9 cellular contexts compared by ENCODE assay signal in genomic region chr16:369275-369865, GRCh38. TPM values are rescaled to one million over a fixed set of nuclear protein-coding genes. Genes with fewer than 3 reads are reported as not detected.
DNase-seq lines count a peak whose midpoint lies in the region; ATAC-seq, FAIRE-seq and TF ChIP-seq lines count a peak whose summit lies in the region.
"Had no signal": no experiment of that assay in that cellular context is flagged by ENCODE, and none has a peak within 500 bp of the region (broad histone marks: within the 10 kb centered on the region; RNA-seq: fewer than 3 reads in every experiment).

No MANE protein-coding gene starts in this region.

- no peak for TF ChIP-seq EP300 in suprapubic skin (IDR thresholded peaks at IDR 0.05)

- ATAC-seq in Right ventricle myocardium superior (ENCODE audit: poor library complexity): no peak
- ATAC-seq in left ventricle myocardium superior: no peak
- ATAC-seq in activated CD8-positive, alpha-beta T cell treated with anti-CD3 and anti-CD28 coated beads, Interleukin-2, amount 10 ng/mL, durations not matched to agents 7 days and 5 days: no peak
- no peak for ATAC-seq in HG02642 (IDR thresholded peaks at IDR 0.05; ENCODE audit: poor library complexity, unreplicated experiment)

- WGBS in iPS DF 6.9 (ENCODE audit: insufficient coverage, insufficient read length): no CpG with 5 or more reads among the region's 20 CpGs
- WGBS in suprapubic skin: 73% methylated on average over 19 of the region's 20 CpGs

- H3K27me3 ChIP-seq in iPS DF 6.9 (ENCODE audit: control insufficient read depth, insufficient read depth, low read length) (no peaks in the 10 kb centered on the region), suprapubic skin (no peaks in the 10 kb centered on the region), SJCRH30 (no peaks in the 10 kb centered on the region)

- H3K9me3 ChIP-seq in iPS DF 6.9 (ENCODE audit: control insufficient read depth, insufficient read depth, low read length) (no peaks in the 10 kb centered on the region), suprapubic skin (no peaks in the 10 kb centered on the region), SJCRH30 (replicated peaks) (no peaks in the 10 kb centered on the region)

- POLR2A ChIA-PET in activated CD8-positive, alpha-beta T cell treated with anti-CD3 and anti-CD28 coated beads, Interleukin-2, amount 10 ng/mL, durations not matched to agents 7 days and 5 days (lab: Charles Lee): no interaction called here

- no peak for TF ChIP-seq CTCF in suprapubic skin (IDR thresholded peaks at IDR 0.05)

- intact Hi-C loops in Right ventricle myocardium superior (cut with DNase I): no loop called here
- intact Hi-C loops in left ventricle myocardium superior (cut with micrococcal nuclease): no loop called here

- H3K36me3 Mint-ChIP-seq in activated CD8-positive, alpha-beta T cell treated with anti-CD3 and anti-CD28 coated beads, Interleukin-2, amount 10 ng/mL, durations not matched to agents 7 days and 5 days (ENCODE audit: low read depth): peaks cover 28% of the 10 kb centered on the region

- H3K36me3 ChIP-seq in iPS DF 6.9 (ENCODE audit: control insufficient read depth, insufficient read depth, low read length) (peaks cover 40% of the 10 kb centered on the region), suprapubic skin (peaks cover 50% of the 10 kb centered on the region), SJCRH30 (0 out of 2 replicates have a peak, but pooled peaks cover 5% of the 10 kb centered on the region)

- peaks cover 23% of the 10 kb centered on the region for H3K4me1 Mint-ChIP-seq in activated CD8-positive, alpha-beta T cell treated with anti-CD3 and anti-CD28 coated beads, Interleukin-2, amount 10 ng/mL, durations not matched to agents 7 days and 5 days (ENCODE audit: low read depth)

- no peak for FAIRE-seq in H54 (lab: Jason Lieb, UNC)

- H3K27ac ChIP-seq in iPS DF 6.9 (ENCODE audit: low read length) (no peak overlapping the region), suprapubic skin (no peak overlapping the region), SJCRH30 (no peak overlapping the region)

- no peak for TF ChIP-seq POLR2A in suprapubic skin (IDR thresholded peaks at IDR 0.05)
- no peak for TF ChIP-seq POLR2A in H54 (IDR thresholded peaks at IDR 0.05; ENCODE audit: low read depth, low read length)

- peak overlapping the region; percentile 69 for H3K4me3 Mint-ChIP-seq in activated CD8-positive, alpha-beta T cell treated with anti-CD3 and anti-CD28 coated beads, Interleukin-2, amount 10 ng/mL, durations not matched to agents 7 days and 5 days

- peak overlapping the region; percentile 78 for H3K27ac Mint-ChIP-seq in activated CD8-positive, alpha-beta T cell treated with anti-CD3 and anti-CD28 coated beads, Interleukin-2, amount 10 ng/mL, durations not matched to agents 7 days and 5 days

- CTCF ChIA-PET in activated CD8-positive, alpha-beta T cell treated with anti-CD3 and anti-CD28 coated beads, Interleukin-2, amount 10 ng/mL, durations not matched to agents 7 days and 5 days (lab: Charles Lee): interaction anchor here (1.0 kb wide), 1 partner anchor 19 kb away, joined by 3 read pairs; no protein-coding TSS in a partner anchor

- no peaks in the 10 kb centered on the region; the same call in 1 of the 2 replicates for H3K4me1 ChIP-seq in iPS DF 6.9 (ENCODE audit: control insufficient read depth, insufficient read depth, low read length)
- H3K4me1 ChIP-seq in suprapubic skin: peaks cover 20% of the 10 kb centered on the region
- peaks cover 10% of the 10 kb centered on the region for H3K4me1 ChIP-seq in SJCRH30

- no peaks in the 10 kb centered on the region for H3K9me3 Mint-ChIP-seq in activated CD8-positive, alpha-beta T cell treated with anti-CD3 and anti-CD28 coated beads, Interleukin-2, amount 10 ng/mL, durations not matched to agents 7 days and 5 days (ENCODE audit: insufficient read depth)

- H3K27me3 Mint-ChIP-seq in activated CD8-positive, alpha-beta T cell treated with anti-CD3 and anti-CD28 coated beads, Interleukin-2, amount 10 ng/mL, durations not matched to agents 7 days and 5 days (ENCODE audit: low read depth): no peaks in the 10 kb centered on the region

- DNase-seq in Right ventricle myocardium superior (peak; percentile 38), left ventricle myocardium superior (no peak), iPS DF 6.9 (ENCODE audit: low read depth, low spot score) (no peak), suprapubic skin (ENCODE audit: low spot score in 2 of 2) (peak in 1 of 2 donors; percentile 60), H54 (ENCODE audit: insufficient read length, low spot score) (no peak), SJCRH30 (no peak)
- no peak for DNase-seq in activated CD8-positive, alpha-beta T cell treated with anti-CD3 and anti-CD28 coated beads, Interleukin-2, amount 10 ng/mL, durations not matched to agents 7 days and 5 days
- DNase-seq: central memory CD4-positive, alpha-beta T cell had no signal

- H3K4me3 ChIP-seq in iPS DF 6.9 (ENCODE audit: low read length) (peak overlapping the region; percentile 34; the same call in 1 of the 2 replicates), suprapubic skin (peak overlapping the region; percentile 58), SJCRH30 (no peak overlapping the region)

RNA-seq across cellular contexts. Expression of gene MRPL28, which starts 1.0 kb away (rescaled TPM):
- total RNA-seq in Right ventricle myocardium superior: 79.6 TPM
- 77.2 TPM for total RNA-seq in left ventricle myocardium superior
- 10 to 100 TPM; 95.3 to 95.8 TPM for total RNA-seq in activated CD8-positive, alpha-beta T cell treated with anti-CD3 and anti-CD28 coated beads, Interleukin-2, amount 10 ng/mL, durations not matched to agents 7 days and 5 days
- 10 to 100 TPM; 40.9 to 66.7 (median 52.7) TPM for total RNA-seq in suprapubic skin
- 81.4 and 96.8 TPM in 2 replicates for total RNA-seq in SJCRH30 (2014; rRNA removed; shearing (Covaris generic))

RNA-seq across cellular contexts. Expression of gene PGAP6, which starts 12.4 kb away (rescaled TPM):
- total RNA-seq in Right ventricle myocardium superior (28.1 TPM), left ventricle myocardium superior (34.2 TPM), suprapubic skin (10 to 100 TPM; 12.6 to 19.3 (median 15.5) TPM)
- 10 to 100 TPM; 80.6 to 85.8 TPM for total RNA-seq in activated CD8-positive, alpha-beta T cell treated with anti-CD3 and anti-CD28 coated beads, Interleukin-2, amount 10 ng/mL, durations not matched to agents 7 days and 5 days
- 25.6 and 27.5 TPM in 2 replicates for total RNA-seq in SJCRH30 (2014; rRNA removed; shearing (Covaris generic))

RNA-seq across cellular contexts. Expression of gene AXIN1, which starts 16.8 kb away (rescaled TPM):
- total RNA-seq in Right ventricle myocardium superior (14.0 TPM), left ventricle myocardium superior (14.4 TPM), suprapubic skin (10 to 100 TPM; 34.3 to 38.4 (median 37.2) TPM)
- 10 to 100 TPM; 25.1 to 26.1 TPM for total RNA-seq in activated CD8-positive, alpha-beta T cell treated with anti-CD3 and anti-CD28 coated beads, Interleukin-2, amount 10 ng/mL, durations not matched to agents 7 days and 5 days
- 20.9 and 21.1 TPM in 2 replicates for total RNA-seq in SJCRH30 (2014; rRNA removed; shearing (Covaris generic))

RNA-seq across cellular contexts. Expression of gene NME4, which starts 27.6 kb away (rescaled TPM):
- total RNA-seq in Right ventricle myocardium superior (81.6 TPM), left ventricle myocardium superior (89.2 TPM), suprapubic skin (10 to 100 TPM; 25.3 to 29.9 (median 27.7) TPM)
- 1 to 10 TPM; 5.2 to 6.8 TPM for total RNA-seq in activated CD8-positive, alpha-beta T cell treated with anti-CD3 and anti-CD28 coated beads, Interleukin-2, amount 10 ng/mL, durations not matched to agents 7 days and 5 days
- total RNA-seq in SJCRH30 (2014; rRNA removed; shearing (Covaris generic)): 140 and 149 TPM in 2 replicates

RNA-seq across cellular contexts. Expression of gene DECR2, which starts 32.3 kb away (rescaled TPM):
- 9.1 TPM for total RNA-seq in Right ventricle myocardium superior
- total RNA-seq in left ventricle myocardium superior: 9.8 TPM
- 1 to 10 TPM; 4.7 to 6.3 TPM for total RNA-seq in activated CD8-positive, alpha-beta T cell treated with anti-CD3 and anti-CD28 coated beads, Interleukin-2, amount 10 ng/mL, durations not matched to agents 7 days and 5 days
- total RNA-seq in suprapubic skin: 10 to 100 TPM in 3 of 4 donors, 1 to 10 TPM in 1; 9.1 to 23.4 (median 12.3) TPM
- total RNA-seq in SJCRH30 (2014; rRNA removed; shearing (Covaris generic)): 4.8 and 5.7 TPM in 2 replicates
